ENCODE assay signal across 10 cellular contexts in the genomic region with DNA sequence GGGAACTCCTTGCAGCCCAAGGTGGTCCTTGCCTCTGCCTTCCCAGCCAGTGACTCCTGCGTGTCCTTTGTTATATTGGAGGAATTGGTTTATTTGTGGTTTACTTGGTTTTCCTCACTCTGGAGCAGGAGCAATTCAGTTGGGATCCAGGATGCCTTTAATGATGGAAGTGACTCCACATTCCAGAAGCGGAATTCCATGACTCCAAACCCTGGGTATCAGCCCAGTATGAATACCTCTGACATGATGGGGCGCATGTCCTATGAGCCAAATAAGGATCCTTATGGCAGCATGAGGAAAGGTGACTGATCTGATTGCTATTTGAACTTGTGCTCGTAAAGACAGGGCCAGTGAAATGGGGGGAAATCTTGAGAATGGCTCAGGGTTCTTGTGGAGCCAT. TPM values are rescaled to one million over a fixed set of nuclear protein-coding genes. Genes with fewer than 3 reads are reported as not detected.
A peak's percentile ranks its signal among the peaks of the same experiment; 100 is the strongest.
DNase-seq lines count a peak whose midpoint lies in the region; ATAC-seq and TF ChIP-seq lines count a peak whose summit lies in the region.
"Had no signal": no experiment of that assay in that cellular context is flagged by ENCODE, and none has a peak within 500 bp of the region (broad histone marks: within the 10 kb centered on the region; RNA-seq: fewer than 3 reads in every experiment).

No MANE protein-coding gene starts in this region.

- 0 out of 2 replicates have a peak overlapping the region, but pooled peaks have one; percentile 5 for H3K4me3 ChIP-seq in GM23248
- H3K4me3 ChIP-seq in fibroblast of lung (replicated peaks in 1 of 4; ENCODE audit: control extremely low read depth in 1 of 4, insufficient read depth in 1 of 4, low read depth in 3 of 4, low read length in 4 of 4), result no peak overlapping the region
- no peak overlapping the region for H3K4me3 ChIP-seq in retinal pigment epithelial cell (ENCODE audit: low read length)
- H3K4me3 ChIP-seq: heart left ventricle had no signal

- ATAC-seq in HG03442 (IDR thresholded peaks at IDR 0.05; ENCODE audit: unreplicated experiment), result no peak

- H4K20me1 ChIP-seq in GM23248 (ENCODE audit: insufficient read depth) (no peaks in the 10 kb centered on the region), fibroblast of lung (ENCODE audit: control insufficient read depth, extremely low read depth, insufficient read depth, low read length) (no peaks in the 10 kb centered on the region)

- H3K9me2 ChIP-seq in GM23248 (ENCODE audit: insufficient read depth), result no peaks in the 10 kb centered on the region

- H3K9me3 ChIP-seq in GM23248 (ENCODE audit: low read depth) (no peaks in the 10 kb centered on the region), fibroblast of lung (ENCODE audit: control insufficient read depth, insufficient read depth, low read depth, low read length) (no peaks in the 10 kb centered on the region)
- H3K9me3 ChIP-seq: heart left ventricle had no signal

- H3K27me3 ChIP-seq in GM23248 (replicated peaks; ENCODE audit: insufficient read depth), result no peaks in the 10 kb centered on the region
- no peaks in the 10 kb centered on the region for H3K27me3 ChIP-seq in fibroblast of lung (ENCODE audit: control insufficient read depth, insufficient read depth, low read length)
- H3K27me3 ChIP-seq: heart left ventricle had no signal

- H2AFZ ChIP-seq in GM23248 (no peak overlapping the region), fibroblast of lung (ENCODE audit: low read length) (no peak overlapping the region)
- H2AFZ ChIP-seq: parathyroid adenoma had no signal

- TF ChIP-seq CTCF in fibroblast of lung (conservative IDR thresholded peaks at IDR 0.05 in 1 of 2, IDR thresholded peaks at IDR 0.05 in 1 of 2; ENCODE audit: low read depth in 1 of 2, low read length in 2 of 2) (no peak), retinal pigment epithelial cell (conservative IDR thresholded peaks at IDR 0.05; ENCODE audit: low read depth, low read length) (no peak)

- peaks cover 29% of the 10 kb centered on the region for H3K79me2 ChIP-seq in GM23248 (ENCODE audit: insufficient read depth)
- H3K79me2 ChIP-seq in fibroblast of lung (ENCODE audit: control insufficient read depth, insufficient read depth, low read length), result peaks cover 4% of the 10 kb centered on the region
- H3K79me2 ChIP-seq: parathyroid adenoma had no signal

- H3K4me1 ChIP-seq in GM23248 (ENCODE audit: insufficient read depth) (peaks cover 46% of the 10 kb centered on the region), fibroblast of lung (ENCODE audit: control insufficient read depth, extremely low read depth, insufficient read depth, low read length) (peaks cover 41% of the 10 kb centered on the region)

- 4 to 7% methylated on average over 4 of the region's 4 CpGs for WGBS in GM23248 (ENCODE audit: low coverage in 1 of 2, low lambda C conversion rate in 2 of 2, missing lambda C conversion rate in 2 of 2), 2 experiments

- peaks cover 60% of the 10 kb centered on the region for H3F3A ChIP-seq in GM23248 (ENCODE audit: insufficient read depth)

- in situ Hi-C loops in GM23248 (cut with MboI), result no loop called here

- peak; percentile 97 for DNase-seq in GM23248
- DNase-seq in T1000 (lab: John Stamatoyannopoulos, UW), result peak; percentile 59
- DNase-seq in fibroblast of lung (ENCODE audit: low read depth in 2 of 2), result peak; percentile 91 to 100
- peak; percentile 15 for DNase-seq in retinal pigment epithelial cell (ENCODE audit: low read depth)
- DNase-seq in stimulated activated CD8-positive, alpha-beta memory T cell treated with anti-CD3 and anti-CD28 coated beads, Interleukin-4, amount 100 ng/mL, for 48 hours, result no peak
- no peak for DNase-seq in DMS114 treated with DMSO at 0.1 percent for 48 hours (lab: John Stamatoyannopoulos, UW; ENCODE audit: unreplicated experiment)
- no peak for DNase-seq in activated CD4-positive, alpha-beta T cell treated with anti-CD3 and anti-CD28 coated beads, Interleukin-2, amount 50 U/mL, for 4 hours
- DNase-seq: heart left ventricle had no signal

- peak overlapping the region; percentile 98 for H3K27ac ChIP-seq in GM23248
- H3K27ac ChIP-seq in fibroblast of lung (ENCODE audit: insufficient read depth, low read length), result peak overlapping the region; percentile 98
- H3K27ac ChIP-seq: parathyroid adenoma had no signal

- H3K4me2 ChIP-seq in GM23248 (ENCODE audit: unreplicated experiment), result peak overlapping the region; percentile 55
- peak overlapping the region; percentile 85 for H3K4me2 ChIP-seq in fibroblast of lung (ENCODE audit: extremely low read depth, insufficient read depth, low read length)

- peaks cover 44% of the 10 kb centered on the region for H3K36me3 ChIP-seq in GM23248 (ENCODE audit: low read depth)
- peaks cover 24% of the 10 kb centered on the region for H3K36me3 ChIP-seq in fibroblast of lung (ENCODE audit: control insufficient read depth, insufficient read depth, low read length)

- H3K9ac ChIP-seq in GM23248 (peak overlapping the region; percentile 73), fibroblast of lung (ENCODE audit: insufficient read depth, low read length) (peak overlapping the region; percentile 51)
- H3K9ac ChIP-seq: parathyroid adenoma had no signal

RNA-seq across cellular contexts. Expression of a gene that starts 15.1 kb away (rescaled TPM):
- 28.9 and 31.0 TPM in 2 replicates for total RNA-seq in GM23248 (2014; rRNA removed; shearing (Covaris generic))
- polyA plus RNA-seq in GM23248 (2016; fragmentation: Nextera tagmentation; extraction: Ambion mirVana) (20.4 and 21.5 TPM in 2 replicates), fibroblast of lung (10.4 and 13.3 TPM in 2 replicates)
- 17.2 and 29.6 TPM in 2 replicates for total RNA-seq in fibroblast of lung
- 7.6 and 8.9 TPM in 2 replicates for polyA plus RNA-seq in fibroblast of lung (2012)
- polyA minus RNA-seq in fibroblast of lung (ENCODE audit: low replicate concordance), result 16.0 and 24.3 TPM in 2 replicates

RNA-seq across cellular contexts. Expression of a gene that starts 53.8 kb away (rescaled TPM):
- total RNA-seq in GM23248 (2014; rRNA removed; shearing (Covaris generic)), result 11.6 and 12.8 TPM in 2 replicates
- polyA plus RNA-seq in GM23248 (2016; fragmentation: Nextera tagmentation; extraction: Ambion mirVana), result 1.3 and 1.9 TPM in 2 replicates
- total RNA-seq in fibroblast of lung, result 4.6 and 6.3 TPM in 2 replicates
- 16.9 and 22.3 TPM in 2 replicates for polyA plus RNA-seq in fibroblast of lung
- polyA plus RNA-seq in fibroblast of lung (2012), result 14.3 and 18.7 TPM in 2 replicates
- polyA minus RNA-seq in fibroblast of lung (ENCODE audit: low replicate concordance), result 56.9 and 116 TPM in 2 replicates

Comparison
In these comparisons a context has a peak if more than half of its experiments do, and no peak if none do; other contexts are left out.
1. DNase-seq: peak in GM23248 (single experiment), T1000 (single experiment), fibroblast of lung (2 of 2) and retinal pigment epithelial cell (single experiment); none in stimulated activated CD8-positive, alpha-beta memory T cell treated with anti-CD3 and anti-CD28 coated beads, Interleukin-4, amount 100 ng/mL, for 48 hours (single experiment), DMS114 treated with DMSO at 0.1 percent for 48 hours (single experiment) and activated CD4-positive, alpha-beta T cell treated with anti-CD3 and anti-CD28 coated beads, Interleukin-2, amount 50 U/mL, for 4 hours (0 of 2).